Comparison of ENCODE assay signal across 8 cellular contexts in genomic region chr22:50583294-50583865, GRCh38. TPM values are rescaled to one million over a fixed set of nuclear protein-coding genes. Genes with fewer than 3 reads are reported as not detected.
A peak's percentile ranks its signal among the peaks of the same experiment; 100 is the strongest.
DNase-seq lines count a peak whose midpoint lies in the region; ATAC-seq, FAIRE-seq and TF ChIP-seq lines count a peak whose summit lies in the region.

No MANE protein-coding gene starts in this region.

- DNase-seq in T-cell, result no peak
- DNase-seq in glutamatergic neuron, result no peak
- no peak for DNase-seq in psoas muscle
- no peak for DNase-seq in urothelium cell line (ENCODE audit: low spot score)
- no peak for DNase-seq in putamen (ENCODE audit: low spot score)
- DNase-seq in AG20443 (ENCODE audit: low spot score), result no peak

- H3K9me3 Mint-ChIP-seq in T-cell (no peaks in the 10 kb centered on the region), glutamatergic neuron (ENCODE audit: unreplicated experiment) (peaks cover 10% of the 10 kb centered on the region)

- H3K9me3 ChIP-seq in psoas muscle, result no peaks in the 10 kb centered on the region

- WGBS in psoas muscle, 3 donors, result 5 to 8% (median 7%) methylated on average over 33 to 37 of the region's 37 CpGs

- H3K36me3 Mint-ChIP-seq in T-cell (peaks cover 12% of the 10 kb centered on the region), glutamatergic neuron (ENCODE audit: unreplicated experiment) (no peaks in the 10 kb centered on the region)

- H3K27ac ChIP-seq in psoas muscle, result peak overlapping the region; percentile 100

- no peaks in the 10 kb centered on the region for H3K27me3 ChIP-seq in psoas muscle (ENCODE audit: insufficient read depth in 3 of 3, low read length in 2 of 3)

- H3K36me3 ChIP-seq in psoas muscle (ENCODE audit: insufficient read depth in 1 of 2, low read depth in 1 of 2), result peaks cover 0 to 15% of the 10 kb centered on the region in 2 donors

- peaks cover 30% of the 10 kb centered on the region for H3K4me1 ChIP-seq in psoas muscle

- H3K27ac Mint-ChIP-seq in T-cell (peak overlapping the region; percentile 82 to 85), glutamatergic neuron (ENCODE audit: unreplicated experiment) (peak overlapping the region; percentile 72)

- H3K4me3 Mint-ChIP-seq in T-cell, result peak overlapping the region; percentile 84 to 93 (median 91)
- peak overlapping the region; percentile 98 for H3K4me3 Mint-ChIP-seq in glutamatergic neuron (ENCODE audit: unreplicated experiment)

- intact Hi-C loops in psoas muscle (cut with DNase I), result loop anchor here in 1 of 2 donors (5.0 kb wide), 1 partner anchor 39 kb away; no protein-coding TSS in a partner anchor

- ATAC-seq in GM18858 (IDR thresholded peaks at IDR 0.05; ENCODE audit: unreplicated experiment) (peak; percentile 17), HG02623 (IDR thresholded peaks at IDR 0.05; ENCODE audit: unreplicated experiment) (peak; percentile 13), T-cell (replicated peaks in 1 of 4) (peak; percentile 17 to 27 (median 21)), psoas muscle (peak; percentile 18 to 34 (median 20))

- POLR2A ChIA-PET in T-cell (lab: Charles Lee), result no interaction called here

- H3K4me1 Mint-ChIP-seq in T-cell (peaks cover 17 to 33% (median 25%) of the 10 kb centered on the region in 3 donors), glutamatergic neuron (ENCODE audit: low read depth, unreplicated experiment) (peaks cover 17% of the 10 kb centered on the region)

- peak overlapping the region; percentile 94 for H3K4me3 ChIP-seq in psoas muscle

- H3K27me3 Mint-ChIP-seq in T-cell (no peaks in the 10 kb centered on the region), glutamatergic neuron (ENCODE audit: unreplicated experiment) (peaks cover 15% of the 10 kb centered on the region)

- CTCF ChIA-PET in T-cell (lab: Charles Lee), result interaction anchor here in 1 of 2 donors (1.1 to 1.6 kb wide), 2 partner anchors 38 to 58 kb away, joined by 3 to 5 read pairs; partner anchors contain the start of genes KLHDC7B and SCO2

- no peak for FAIRE-seq in urothelium cell line (lab: Jason Lieb, UNC)

- TF ChIP-seq CTCF in glutamatergic neuron (IDR thresholded peaks at IDR 0.05; ENCODE audit: partially characterized antibody, unreplicated experiment) (no peak), psoas muscle (IDR thresholded peaks at IDR 0.05) (no peak)

RNA-seq across cellular contexts. Expression of gene CHKB, which starts 0.7 kb away (rescaled TPM):
- total RNA-seq in T-cell (100 to 1,000 TPM; 151 to 209 (median 203) TPM), glutamatergic neuron (ENCODE audit: unreplicated experiment) (147 TPM), psoas muscle (10 to 100 TPM; 11.5 to 25.2 (median 16.3) TPM)
- 10 to 100 TPM; 13.1 to 14.3 (median 13.6) TPM for polyA plus RNA-seq in psoas muscle

RNA-seq across cellular contexts. Expression of gene CPT1B, which starts 5.2 kb away (rescaled TPM):
- total RNA-seq in T-cell, result 100 to 1,000 TPM in 1 of 5 donors, 10 to 100 TPM in 4; 61.9 to 113 (median 94.5) TPM
- 118 TPM for total RNA-seq in glutamatergic neuron (ENCODE audit: unreplicated experiment)
- total RNA-seq in psoas muscle, result 100 to 1,000 TPM in 3 of 4 donors, 10 to 100 TPM in 1; 75.8 to 144 (median 139) TPM
- 10 to 100 TPM; 57.4 to 87.6 (median 70.8) TPM for polyA plus RNA-seq in psoas muscle

RNA-seq across cellular contexts. Expression of gene MAPK8IP2, which starts 17.2 kb away (rescaled TPM):
- total RNA-seq in T-cell, result under 1 TPM; 0.13 to 0.55 (median 0.39) TPM
- total RNA-seq in glutamatergic neuron (ENCODE audit: unreplicated experiment), result 143 TPM
- under 1 TPM; 0.12 to 0.34 (median 0.17) TPM for total RNA-seq in psoas muscle
- polyA plus RNA-seq in psoas muscle, result under 1 TPM; 0.13 to 0.22 (median 0.15) TPM

RNA-seq across cellular contexts. Expression of gene SYCE3, which starts 20.7 kb away (rescaled TPM):
- total RNA-seq in T-cell (not detected), glutamatergic neuron (ENCODE audit: unreplicated experiment) (not detected), psoas muscle (not detected)
- not detected for polyA plus RNA-seq in psoas muscle

RNA-seq across cellular contexts. Expression of gene KLHDC7B, which starts 37.7 kb away (rescaled TPM):
- total RNA-seq in T-cell, result 1 to 10 TPM; 3.7 to 6.7 (median 5.4) TPM
- 0.12 TPM for total RNA-seq in glutamatergic neuron (ENCODE audit: unreplicated experiment)
- under 1 TPM in 1 of 4 donors, not detected in 3; 0.11 TPM for total RNA-seq in psoas muscle
- under 1 TPM in 2 of 3 donors, not detected in 1; 0.01 TPM for polyA plus RNA-seq in psoas muscle

Comparison
In these comparisons a context has a peak if more than half of its experiments do, and no peak if none do; other contexts are left out.
1. RNA of gene MAPK8IP2, which starts 17.2 kb away (total RNA-seq): 143 TPM in glutamatergic neuron (single experiment); 0.13 to 0.55 TPM in T-cell and 0.12 to 0.34 TPM in psoas muscle; every median in the first group is over 10 times any median in the second.
2. Peak in every context shown above with its lines, with median percentiles within 50 percentile points of each other: ATAC-seq.